In genomic region chr17:32870969-32871368, GRCh38 we compare ENCODE assay signal across 19 cellular contexts. TPM values are rescaled to one million over a fixed set of nuclear protein-coding genes. Genes with fewer than 3 reads are reported as not detected.
DNase-seq lines count a peak whose midpoint lies in the region; ATAC-seq and TF ChIP-seq lines count a peak whose summit lies in the region.
"Had no signal": no experiment of that assay in that cellular context is flagged by ENCODE, and none has a peak within 500 bp of the region (broad histone marks: within the 10 kb centered on the region; RNA-seq: fewer than 3 reads in every experiment).

No MANE protein-coding gene starts in this region.

- H3K4ac ChIP-seq in mesenchymal stem cell (ENCODE audit: low read depth in 1 of 2, low read length in 2 of 2): no peak overlapping the region

- intact Hi-C loops in heart right ventricle (cut with DNase I) (no loop called here), Right ventricle myocardium superior (cut with DNase I) (no loop called here), aorta (cut with DNase I) (loop anchor here in 1 of 2 donors (5.0 kb wide), 1 partner anchor 44 kb away; no protein-coding TSS in a partner anchor), posterior vena cava (cut with DNase I) (no loop called here)

- H3K14ac ChIP-seq in mesenchymal stem cell (ENCODE audit: low read length in 2 of 2): no peak overlapping the region

- peaks cover 80% of the 10 kb centered on the region for H3K4me1 Mint-ChIP-seq in chondrocyte (ENCODE audit: low read depth)
- peaks cover 3% of the 10 kb centered on the region for H3K4me1 Mint-ChIP-seq in activated T-cell treated with anti-CD3 and anti-CD28 coated beads, Interleukin-2, amount 50 U/mL, for 72 hours (ENCODE audit: low read depth)

- no peak overlapping the region for H3K4me2 ChIP-seq in mesenchymal stem cell (ENCODE audit: low read length, poor library complexity, severe bottlenecking)

- no peak overlapping the region for H2AFZ ChIP-seq in mesenchymal stem cell (ENCODE audit: low read depth, low read length)

- H2BK5ac ChIP-seq in mesenchymal stem cell (ENCODE audit: low read depth, low read length, poor library complexity, severe bottlenecking): no peak overlapping the region

- H3K27me3 ChIP-seq in heart right ventricle (peaks cover 0 to 6% (median 0%) of the 10 kb centered on the region in 7 donors), mesenchymal stem cell (ENCODE audit: control insufficient read depth in 1 of 2, insufficient read depth in 1 of 2, low read length in 2 of 2) (no peaks in the 10 kb centered on the region), aorta (ENCODE audit: control insufficient read depth in 1 of 2, insufficient read depth in 2 of 2, low read length in 1 of 2) (no peaks in the 10 kb centered on the region)
- H3K27me3 ChIP-seq: Peyer's patch had no signal

- peaks cover 3% of the 10 kb centered on the region for H3K36me3 Mint-ChIP-seq in chondrocyte (ENCODE audit: low read depth)
- peaks cover 0 to 1% of the 10 kb centered on the region in 2 donors for H3K36me3 Mint-ChIP-seq in activated T-cell treated with anti-CD3 and anti-CD28 coated beads, Interleukin-2, amount 50 U/mL, for 72 hours (ENCODE audit: insufficient read depth in 2 of 2)
- H3K36me3 Mint-ChIP-seq: natural killer cell had no signal

- no peak overlapping the region for H2BK12ac ChIP-seq in mesenchymal stem cell (ENCODE audit: low read length in 2 of 2)

- no peak for DNase-seq in heart right ventricle
- no peak for DNase-seq in Right ventricle myocardium superior
- DNase-seq in chondrocyte (ENCODE audit: low spot score): no peak
- peak; percentile 23 for DNase-seq in mesenchymal stem cell
- no peak for DNase-seq in aorta
- no peak for DNase-seq in activated T-cell treated with anti-CD3 and anti-CD28 coated beads, Interleukin-2, amount 50 U/mL, for 72 hours
- no peak for DNase-seq in posterior vena cava (ENCODE audit: low spot score)
- no peak for DNase-seq in D341Med (ENCODE audit: low spot score)
- DNase-seq: CD4-positive, alpha-beta T cell; effector CD8-positive, alpha-beta T cell; foreskin melanocyte; natural killer cell; NCI-H1048; Peyer's patch had no signal

- H3K4me1 ChIP-seq in heart right ventricle (peaks cover 8 to 58% (median 33%) of the 10 kb centered on the region in 9 donors), mesenchymal stem cell (ENCODE audit: control insufficient read depth, insufficient read depth, low read depth, low read length) (no peaks in the 10 kb centered on the region), aorta (ENCODE audit: control insufficient read depth in 1 of 2, insufficient read depth in 2 of 2, low read length in 2 of 2) (peaks cover 2 to 18% of the 10 kb centered on the region in 2 donors)
- H3K4me1 ChIP-seq: prostate gland had no signal

- H3K18ac ChIP-seq in mesenchymal stem cell (ENCODE audit: low read depth in 1 of 2, low read length in 2 of 2): no peak overlapping the region

- H3K9ac ChIP-seq in mesenchymal stem cell (ENCODE audit: low read length): peak overlapping the region; percentile 2

- H4K8ac ChIP-seq in mesenchymal stem cell (ENCODE audit: low read length): no peak overlapping the region

- peak overlapping the region in 8 of 10 donors; percentile 2 to 75 (median 60) for H3K27ac ChIP-seq in heart right ventricle
- H3K27ac ChIP-seq in mesenchymal stem cell (ENCODE audit: low read length, poor library complexity, severe bottlenecking): no peak overlapping the region
- H3K27ac ChIP-seq in aorta (ENCODE audit: low read depth in 1 of 2, low read length in 2 of 2): peak overlapping the region; percentile 72 to 86
- H3K27ac ChIP-seq: 22Rv1, Peyer's patch, prostate gland, VCaP had no signal

- H3K27me3 Mint-ChIP-seq in chondrocyte (ENCODE audit: low read depth): no peaks in the 10 kb centered on the region
- H3K27me3 Mint-ChIP-seq in activated T-cell treated with anti-CD3 and anti-CD28 coated beads, Interleukin-2, amount 50 U/mL, for 72 hours (ENCODE audit: low read depth): no peaks in the 10 kb centered on the region
- H3K27me3 Mint-ChIP-seq: IgD-negative memory B cell had no signal

- no peak overlapping the region for H3K4me3 Mint-ChIP-seq in chondrocyte (ENCODE audit: unreplicated experiment)
- no peak overlapping the region for H3K4me3 Mint-ChIP-seq in activated T-cell treated with anti-CD3 and anti-CD28 coated beads, Interleukin-2, amount 50 U/mL, for 72 hours
- H3K4me3 Mint-ChIP-seq: CD4-positive, alpha-beta T cell; natural killer cell had no signal

- no peaks in the 10 kb centered on the region for H3K36me3 ChIP-seq in heart right ventricle
- no peaks in the 10 kb centered on the region for H3K36me3 ChIP-seq in mesenchymal stem cell (ENCODE audit: control insufficient read depth in 1 of 2, insufficient read depth in 2 of 2, low read depth in 1 of 2, low read length in 2 of 2)
- H3K36me3 ChIP-seq in aorta (ENCODE audit: control insufficient read depth in 1 of 2, insufficient read depth in 2 of 2, low read length in 1 of 2): no peaks in the 10 kb centered on the region
- H3K36me3 ChIP-seq: Peyer's patch, prostate gland had no signal

- H2BK15ac ChIP-seq in mesenchymal stem cell (ENCODE audit: low read depth, poor library complexity, severe bottlenecking): no peak overlapping the region

- no peaks in the 10 kb centered on the region for H3K79me1 ChIP-seq in mesenchymal stem cell (replicated peaks; ENCODE audit: low read length, poor library complexity, severe bottlenecking)

- H3K27ac Mint-ChIP-seq in chondrocyte (ENCODE audit: unreplicated experiment): peak overlapping the region; percentile 60
- no peak overlapping the region for H3K27ac Mint-ChIP-seq in activated T-cell treated with anti-CD3 and anti-CD28 coated beads, Interleukin-2, amount 50 U/mL, for 72 hours
- H3K27ac Mint-ChIP-seq: CD4-positive, alpha-beta T cell; IgD-negative memory B cell; natural killer cell had no signal

- H2BK120ac ChIP-seq in mesenchymal stem cell (ENCODE audit: low read depth, low read length): no peak overlapping the region

- H3K9me3 Mint-ChIP-seq in chondrocyte (ENCODE audit: low read depth): peaks cover 3% of the 10 kb centered on the region
- no peaks in the 10 kb centered on the region for H3K9me3 Mint-ChIP-seq in activated T-cell treated with anti-CD3 and anti-CD28 coated beads, Interleukin-2, amount 50 U/mL, for 72 hours
- H3K9me3 Mint-ChIP-seq: CD4-positive, alpha-beta T cell; IgD-negative memory B cell; natural killer cell had no signal

- H3K23ac ChIP-seq in mesenchymal stem cell (ENCODE audit: low read length in 2 of 2): no peak overlapping the region

- ATAC-seq in heart right ventricle: peak in 1 of 8 donors; percentile 25
- no peak for ATAC-seq in Right ventricle myocardium superior (ENCODE audit: poor library complexity)
- no peak for ATAC-seq in aorta (ENCODE audit: low FRiP score)
- ATAC-seq in activated T-cell treated with anti-CD3 and anti-CD28 coated beads, Interleukin-2, amount 50 U/mL, for 72 hours (replicated peaks in 1 of 2): no peak
- ATAC-seq: HCT116, natural killer cell had no signal

- no peak overlapping the region for H2AK5ac ChIP-seq in mesenchymal stem cell (ENCODE audit: low read length, severe bottlenecking)

- WGBS in heart right ventricle, 2 donors: 80% methylated on average over 1 of the region's 1 CpG
- WGBS in mesenchymal stem cell: no CpG with 5 or more reads among the region's 1 CpG
- 82 to 92% methylated on average over 1 of the region's 1 CpG for WGBS in aorta, 2 donors

- no peak overlapping the region for H4K91ac ChIP-seq in mesenchymal stem cell (ENCODE audit: low read length)

- H3K4me3 ChIP-seq in heart right ventricle: no peak overlapping the region
- H3K4me3 ChIP-seq in mesenchymal stem cell (ENCODE audit: insufficient read depth in 1 of 2, low read depth in 1 of 2, low read length in 2 of 2): peak overlapping the region in 1 of 2 experiments; percentile 39
- no peak overlapping the region for H3K4me3 ChIP-seq in aorta (ENCODE audit: low read length in 2 of 2)
- H3K4me3 ChIP-seq: Peyer's patch, prostate gland had no signal

- TF ChIP-seq CTCF in heart right ventricle (IDR thresholded peaks at IDR 0.05) (no peak), chondrocyte (IDR thresholded peaks at IDR 0.05) (no peak)

- H3K9me3 ChIP-seq in heart right ventricle (no peaks in the 10 kb centered on the region), mesenchymal stem cell (ENCODE audit: control insufficient read depth, low read length) (no peaks in the 10 kb centered on the region), aorta (ENCODE audit: control insufficient read depth, low read length) (no peaks in the 10 kb centered on the region)
- H3K9me3 ChIP-seq: Peyer's patch, prostate gland had no signal

RNA-seq across cellular contexts. Expression of gene MYO1D, which starts 6.0 kb away (rescaled TPM):
- total RNA-seq in heart right ventricle (10 to 100 TPM in 1 of 10 donors, 1 to 10 TPM in 9; 5.8 to 16.4 (median 7.5) TPM), Right ventricle myocardium superior (3.8 TPM), chondrocyte (96.5 to 113 TPM (median 107 TPM) in 3 replicates), aorta (100 to 1,000 TPM; 222 to 358 TPM), posterior vena cava (100 to 1,000 TPM; 162 to 201 TPM)
- polyA plus RNA-seq in heart right ventricle (1 to 10 TPM; 1.9 to 5.0 TPM), aorta (100 to 1,000 TPM in 1 of 2 donors, 10 to 100 TPM in 1; 62.5 to 106 TPM)
- 5.0 TPM for polyA plus RNA-seq in mesenchymal stem cell (2013, experiment 1 of 2)
- 5.5 TPM for polyA plus RNA-seq in mesenchymal stem cell (2013, experiment 2 of 2)
- total RNA-seq in activated T-cell treated with anti-CD3 and anti-CD28 coated beads, Interleukin-2, amount 50 U/mL, for 72 hours: 10 to 100 TPM; 14.7 to 22.6 TPM

RNA-seq across cellular contexts. Expression of gene TMEM98, which starts 57.0 kb away (rescaled TPM):
- 10 to 100 TPM in 5 of 10 donors, 1 to 10 TPM in 5; 6.7 to 14.0 (median 9.9) TPM for total RNA-seq in heart right ventricle
- 10 to 100 TPM in 1 of 2 donors, 1 to 10 TPM in 1; 5.2 to 19.5 TPM for polyA plus RNA-seq in heart right ventricle
- 10.0 TPM for total RNA-seq in Right ventricle myocardium superior
- total RNA-seq in chondrocyte: 65.0 to 75.4 TPM (median 68.8 TPM) in 3 replicates
- 51.4 TPM for polyA plus RNA-seq in mesenchymal stem cell (2013, experiment 1 of 2)
- 53.0 TPM for polyA plus RNA-seq in mesenchymal stem cell (2013, experiment 2 of 2)
- total RNA-seq in aorta: 10 to 100 TPM; 39.3 to 65.8 TPM
- 10 to 100 TPM; 56.0 to 91.4 TPM for polyA plus RNA-seq in aorta
- total RNA-seq in activated T-cell treated with anti-CD3 and anti-CD28 coated beads, Interleukin-2, amount 50 U/mL, for 72 hours: 1 to 10 TPM in 1 of 2 donors, under 1 TPM in 1; 0.86 to 1.3 TPM
- 10 to 100 TPM; 27.5 to 42.9 TPM for total RNA-seq in posterior vena cava
- total RNA-seq: CD4-positive, alpha-beta T cell; natural killer cell had no signal
- polyA plus RNA-seq: IgD-negative memory B cell had no signal
